In the genomic region with DNA sequence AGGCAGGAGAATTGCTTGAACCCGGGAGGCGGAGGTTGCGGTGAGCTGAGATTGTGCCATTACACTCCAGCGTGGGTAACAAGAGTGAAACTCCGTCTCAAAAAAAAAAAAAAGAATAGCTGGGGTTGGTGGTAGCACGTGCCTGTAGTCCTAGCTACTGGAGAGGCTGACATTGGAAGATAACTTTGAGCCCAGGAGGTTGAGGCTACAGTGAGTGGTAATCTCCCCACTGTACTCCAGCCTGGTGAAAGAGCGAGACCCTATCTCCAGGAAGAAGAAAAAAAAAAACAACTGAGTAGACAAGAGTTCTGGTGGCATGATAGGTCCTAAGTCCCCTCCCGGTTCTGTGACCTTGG, we compare ENCODE assay signal across 13 cellular contexts. TPM values are rescaled to one million over a fixed set of nuclear protein-coding genes. Genes with fewer than 3 reads are reported as not detected.
DNase-seq lines count a peak whose midpoint lies in the region; ATAC-seq, FAIRE-seq and TF ChIP-seq lines count a peak whose summit lies in the region.
"Had no signal": no experiment of that assay in that cellular context is flagged by ENCODE, and none has a peak within 500 bp of the region (broad histone marks: within the 10 kb centered on the region; RNA-seq: fewer than 3 reads in every experiment).

No MANE protein-coding gene starts in this region.

- DNase-seq in CD4-positive, CD25-positive, alpha-beta regulatory T cell: no peak
- DNase-seq in HCT116 (ENCODE audit: low read depth, low spot score): no peak
- no peak for DNase-seq in activated CD8-positive, alpha-beta T cell treated with anti-CD3 and anti-CD28 coated beads for 36 hours
- DNase-seq in GM19239 (ENCODE audit: insufficient read length, low spot score): no peak
- DNase-seq in NCI-H345 treated with DMSO at 0.1 percent for 48 hours (lab: John Stamatoyannopoulos, UW; ENCODE audit: unreplicated experiment): no peak
- DNase-seq in 8988T: no peak
- no peak for DNase-seq in caudate nucleus (lab: John Stamatoyannopoulos, UW)
- DNase-seq: activated effector memory CD4-positive, alpha-beta T cell treated with anti-CD3 and anti-CD28 coated beads, Interleukin-2, amount 50 U/mL, for 16 hours; BE2C; PC-9; T-helper 9 cell had no signal

- TF ChIP-seq CTCF in HCT116 (IDR thresholded peaks at IDR 0.05 in 2 of 3, conservative IDR thresholded peaks at IDR 0.05 in 1 of 3; ENCODE audit: borderline replicate concordance in 1 of 3, insufficient read depth in 1 of 3, low read depth in 2 of 3, low read length in 2 of 3): no peak
- no peak for TF ChIP-seq CTCF in activated CD8-positive, alpha-beta T cell treated with anti-CD3 and anti-CD28 coated beads for 36 hours (IDR thresholded peaks at IDR 0.05)

- TF ChIP-seq POLR2A in HCT116 (IDR thresholded peaks at IDR 0.05; ENCODE audit: borderline replicate concordance, extremely low read depth, insufficient read depth, insufficient read length): no peak

- no peak for ATAC-seq in CD4-positive, CD25-positive, alpha-beta regulatory T cell (ENCODE audit: low read depth in 2 of 2)
- ATAC-seq in HCT116: no peak
- no peak for ATAC-seq in activated CD8-positive, alpha-beta T cell treated with anti-CD3 and anti-CD28 coated beads for 36 hours

- peak overlapping the region; percentile 82 to 95 (median 95) for H3K27ac Mint-ChIP-seq in CD4-positive, CD25-positive, alpha-beta regulatory T cell
- peak overlapping the region; percentile 59 for H3K27ac Mint-ChIP-seq in activated CD8-positive, alpha-beta T cell treated with anti-CD3 and anti-CD28 coated beads for 36 hours

- no TSS peak for BruUV-seq in HCT116 (replicated peaks; lab: Mats Ljungman, UMichigan)

- H3K27me3 Mint-ChIP-seq in CD4-positive, CD25-positive, alpha-beta regulatory T cell: peaks cover 7% of the 10 kb centered on the region
- peaks cover 9% of the 10 kb centered on the region for H3K27me3 Mint-ChIP-seq in activated CD8-positive, alpha-beta T cell treated with anti-CD3 and anti-CD28 coated beads for 36 hours

- no peaks in the 10 kb centered on the region for H3K27me3 ChIP-seq in CD4-positive, CD25-positive, alpha-beta regulatory T cell (ENCODE audit: control insufficient read depth, insufficient read depth, low read length)
- H3K27me3 ChIP-seq in HCT116 (ENCODE audit: insufficient read depth, low read length) (no peaks in the 10 kb centered on the region), iPS-20b (ENCODE audit: insufficient read depth, low read length) (no peaks in the 10 kb centered on the region; the same call in 1 of the 2 replicates)
- H3K27me3 ChIP-seq: BE2C had no signal

- H3K27ac ChIP-seq in CD4-positive, CD25-positive, alpha-beta regulatory T cell (ENCODE audit: insufficient read depth, low read length, poor library complexity, severe bottlenecking): peak overlapping the region; percentile 80
- peak overlapping the region; percentile 9 for H3K27ac ChIP-seq in HCT116 (ENCODE audit: low read depth, low read length)
- H3K27ac ChIP-seq in iPS-20b (ENCODE audit: low read length): no peak overlapping the region
- no peak overlapping the region for H3K27ac ChIP-seq in caudate nucleus (ENCODE audit: low read depth, low read length)
- H3K27ac ChIP-seq: PC-9 had no signal

- RAD21 ChIA-PET in HCT116 (lab: Charles Lee; ENCODE audit: low non-redundant PET in 1 of 2, low total read pairs in 2 of 2, uncharacterized antibody in 2 of 2, unreplicated experiment in 2 of 2): no interaction called here

- no peaks in the 10 kb centered on the region for H4K20me1 ChIP-seq in HCT116 (ENCODE audit: insufficient read depth)

- H3K9ac ChIP-seq in HCT116 (ENCODE audit: low read length) (peak overlapping the region; percentile 63), iPS-20b (ENCODE audit: low read depth, low read length) (no peak overlapping the region)

- no peak overlapping the region for H2AFZ ChIP-seq in HCT116 (ENCODE audit: low read depth, low read length, poor library complexity, severe bottlenecking)
- H2AFZ ChIP-seq: PC-9 had no signal

- peak overlapping the region; percentile 91 for H3K4me2 ChIP-seq in HCT116 (ENCODE audit: low read length)
- H3K4me2 ChIP-seq: PC-9 had no signal

- H3K79me2 ChIP-seq in HCT116 (ENCODE audit: insufficient read depth, low read length): peaks cover 11% of the 10 kb centered on the region

- no peaks in the 10 kb centered on the region for H3K9me3 Mint-ChIP-seq in CD4-positive, CD25-positive, alpha-beta regulatory T cell
- no peaks in the 10 kb centered on the region for H3K9me3 Mint-ChIP-seq in activated CD8-positive, alpha-beta T cell treated with anti-CD3 and anti-CD28 coated beads for 36 hours

- CTCF ChIA-PET in HCT116 (lab: Charles Lee): interaction anchor here (1.6 kb wide), 1 partner anchor 42 kb away, joined by 4 read pairs; no protein-coding TSS in a partner anchor
- CTCF ChIA-PET in activated CD8-positive, alpha-beta T cell treated with anti-CD3 and anti-CD28 coated beads for 36 hours (lab: Charles Lee): interaction anchor here (1.0 kb wide), 1 partner anchor 92 kb away, joined by 3 read pairs; no protein-coding TSS in a partner anchor

- no peaks in the 10 kb centered on the region for H3K9me3 ChIP-seq in CD4-positive, CD25-positive, alpha-beta regulatory T cell (ENCODE audit: control insufficient read depth in 2 of 2, low read length in 2 of 2)
- H3K9me3 ChIP-seq in HCT116 (ENCODE audit: control insufficient read depth in 1 of 2, insufficient read depth in 1 of 2, low read depth in 1 of 2, low read length in 2 of 2): no peaks in the 10 kb centered on the region
- no peaks in the 10 kb centered on the region for H3K9me3 ChIP-seq in iPS-20b (ENCODE audit: insufficient read depth, low read depth, low read length)
- H3K9me3 ChIP-seq: BE2C had no signal

- H3K4me3 Mint-ChIP-seq in CD4-positive, CD25-positive, alpha-beta regulatory T cell: peak overlapping the region; percentile 87 to 90 (median 90)
- H3K4me3 Mint-ChIP-seq in activated CD8-positive, alpha-beta T cell treated with anti-CD3 and anti-CD28 coated beads for 36 hours: peak overlapping the region; percentile 82

- H3K36me3 Mint-ChIP-seq in CD4-positive, CD25-positive, alpha-beta regulatory T cell: no peaks in the 10 kb centered on the region
- no peaks in the 10 kb centered on the region for H3K36me3 Mint-ChIP-seq in activated CD8-positive, alpha-beta T cell treated with anti-CD3 and anti-CD28 coated beads for 36 hours (ENCODE audit: low read depth)

- POLR2A ChIA-PET in HCT116 (lab: Charles Lee): interaction anchor here (0.5 kb wide), 1 partner anchor 19 kb away, joined by 4 read pairs; no protein-coding TSS in a partner anchor
- POLR2A ChIA-PET in activated CD8-positive, alpha-beta T cell treated with anti-CD3 and anti-CD28 coated beads for 36 hours (lab: Charles Lee): interaction anchor here (0.6 to 1.1 kb wide), 4 partner anchors 21 to 52 kb away, joined by 3 read pairs; no protein-coding TSS in a partner anchor

- intact Hi-C loops in HCT116 (cut with micrococcal nuclease): no loop called here
- intact Hi-C loops in activated CD8-positive, alpha-beta T cell treated with anti-CD3 and anti-CD28 coated beads for 36 hours (cut with micrococcal nuclease): no loop called here

- FAIRE-seq in GM19239 (lab: Jason Lieb, UNC): no peak
- FAIRE-seq: GM18507 had no signal

- H3K36me3 ChIP-seq in CD4-positive, CD25-positive, alpha-beta regulatory T cell (ENCODE audit: control insufficient read depth, insufficient read depth, low read length): no peaks in the 10 kb centered on the region
- H3K36me3 ChIP-seq in HCT116 (ENCODE audit: control insufficient read depth in 1 of 2, insufficient read depth in 2 of 2, low read length in 2 of 2): no peaks in the 10 kb centered on the region; a peak in 1 of 4 replicates
- peaks cover 9% of the 10 kb centered on the region; the same call in 1 of the 2 replicates for H3K36me3 ChIP-seq in iPS-20b (ENCODE audit: insufficient read depth, low read depth, low read length)

- peak overlapping the region; percentile 34 for H3K4me3 ChIP-seq in CD4-positive, CD25-positive, alpha-beta regulatory T cell (ENCODE audit: low read depth, low read length)
- H3K4me3 ChIP-seq in HCT116 (replicated peaks in 1 of 2; ENCODE audit: low read depth in 1 of 2, low read length in 2 of 2): peak overlapping the region; percentile 59 to 72
- peak overlapping the region; percentile 67; the same call in 1 of the 2 replicates for H3K4me3 ChIP-seq in iPS-20b (ENCODE audit: low read length)
- H3K4me3 ChIP-seq: PC-9 had no signal

- peaks cover 0 to 24% (median 12%) of the 10 kb centered on the region in 4 donors for H3K4me1 Mint-ChIP-seq in CD4-positive, CD25-positive, alpha-beta regulatory T cell
- H3K4me1 Mint-ChIP-seq in activated CD8-positive, alpha-beta T cell treated with anti-CD3 and anti-CD28 coated beads for 36 hours (ENCODE audit: low read depth): peaks cover 18% of the 10 kb centered on the region

- no peak for TF ChIP-seq RAD21 in HCT116 (IDR thresholded peaks at IDR 0.05; ENCODE audit: low read depth)

- no peaks in the 10 kb centered on the region for H3K9me2 ChIP-seq in HCT116 (ENCODE audit: insufficient read depth)

- peaks cover 19% of the 10 kb centered on the region for H3K4me1 ChIP-seq in CD4-positive, CD25-positive, alpha-beta regulatory T cell (ENCODE audit: control insufficient read depth, insufficient read depth, low read length, poor library complexity, severe bottlenecking)
- H3K4me1 ChIP-seq in HCT116 (ENCODE audit: control insufficient read depth in 1 of 2, insufficient read depth in 2 of 2, low read length in 2 of 2): peaks cover 8 to 22% of the 10 kb centered on the region in 2 experiments; a peak in 3 of 4 replicates
- peaks cover 7% of the 10 kb centered on the region for H3K4me1 ChIP-seq in iPS-20b (ENCODE audit: insufficient read depth, low read length)

RNA-seq across cellular contexts. Expression of a gene that starts 26.3 kb away (rescaled TPM):
- total RNA-seq in CD4-positive, CD25-positive, alpha-beta regulatory T cell: 55.8 TPM
- polyA plus RNA-seq in CD4-positive, CD25-positive, alpha-beta regulatory T cell: 1 to 10 TPM; 3.7 to 5.0 (median 4.1) TPM
- total RNA-seq in HCT116 (2021; ENCODE audit: unreplicated experiment): 67.0 TPM
- 53.1 and 64.9 TPM in 2 replicates for polyA plus RNA-seq in HCT116 (2012)
- 10 to 100 TPM; 29.8 to 34.6 TPM for total RNA-seq in activated CD8-positive, alpha-beta T cell treated with anti-CD3 and anti-CD28 coated beads for 36 hours

RNA-seq across cellular contexts. Expression of a gene that starts 26.5 kb away (rescaled TPM):
- 10.6 TPM for total RNA-seq in CD4-positive, CD25-positive, alpha-beta regulatory T cell
- polyA plus RNA-seq in CD4-positive, CD25-positive, alpha-beta regulatory T cell: 10 to 100 TPM; 19.8 to 27.1 (median 22.5) TPM
- 22.4 TPM for total RNA-seq in HCT116 (2021; ENCODE audit: unreplicated experiment)
- polyA plus RNA-seq in HCT116 (2012): 42.4 and 51.4 TPM in 2 replicates
- total RNA-seq in activated CD8-positive, alpha-beta T cell treated with anti-CD3 and anti-CD28 coated beads for 36 hours: 10 to 100 TPM; 12.4 to 13.3 TPM

RNA-seq across cellular contexts. Expression of a gene that starts 46.4 kb away (rescaled TPM):
- total RNA-seq in CD4-positive, CD25-positive, alpha-beta regulatory T cell: 1.5 TPM
- not detected for polyA plus RNA-seq in CD4-positive, CD25-positive, alpha-beta regulatory T cell
- total RNA-seq in HCT116 (2021; ENCODE audit: unreplicated experiment): 12.0 TPM
- polyA plus RNA-seq in HCT116 (2012): 10.3 and 11.1 TPM in 2 replicates
- total RNA-seq in activated CD8-positive, alpha-beta T cell treated with anti-CD3 and anti-CD28 coated beads for 36 hours: under 1 TPM; 0.36 to 0.59 TPM

RNA-seq across cellular contexts. Expression of a gene that starts 58.2 kb away (rescaled TPM):
- 128 TPM for total RNA-seq in CD4-positive, CD25-positive, alpha-beta regulatory T cell
- 1 to 10 TPM; 7.2 to 9.3 (median 8.0) TPM for polyA plus RNA-seq in CD4-positive, CD25-positive, alpha-beta regulatory T cell
- 144 TPM for total RNA-seq in HCT116 (2021; ENCODE audit: unreplicated experiment)
- 132 and 147 TPM in 2 replicates for polyA plus RNA-seq in HCT116 (2012)
- 10 to 100 TPM; 75.7 to 77.1 TPM for total RNA-seq in activated CD8-positive, alpha-beta T cell treated with anti-CD3 and anti-CD28 coated beads for 36 hours

Comparison
In these comparisons a context has a peak if more than half of its experiments do, and no peak if none do; other contexts are left out.
1. H3K27ac ChIP-seq: peak in CD4-positive, CD25-positive, alpha-beta regulatory T cell (single experiment) and HCT116 (single experiment); none in iPS-20b (single experiment) and caudate nucleus (single experiment).
2. Peak in every context shown above with its lines, with median percentiles within 50 percentile points of each other: H3K4me3 ChIP-seq.